In genomic region chr16:2719328-2720062, GRCh38 we compare ENCODE assay signal across 12 cellular contexts. TPM values are rescaled to one million over a fixed set of nuclear protein-coding genes. Genes with fewer than 3 reads are reported as not detected.
DNase-seq lines count a peak whose midpoint lies in the region; ATAC-seq and TF ChIP-seq lines count a peak whose summit lies in the region.
"Had no signal": no experiment of that assay in that cellular context is flagged by ENCODE, and none has a peak within 500 bp of the region (broad histone marks: within the 10 kb centered on the region; RNA-seq: fewer than 3 reads in every experiment).

No MANE protein-coding gene starts in this region.

- peaks cover 6% of the 10 kb centered on the region for H3K4me1 Mint-ChIP-seq in activated naive CD8-positive, alpha-beta T cell (ENCODE audit: low read depth)
- peaks cover 7% of the 10 kb centered on the region for H3K4me1 Mint-ChIP-seq in activated naive CD8-positive, alpha-beta T cell treated with anti-CD3 and anti-CD28 coated beads, Interleukin-2, amount 50 U/mL, for 24 hours
- H3K4me1 Mint-ChIP-seq in activated naive CD8-positive, alpha-beta T cell treated with anti-CD3 and anti-CD28 coated beads for 36 hours = peaks cover 7% of the 10 kb centered on the region

- no peaks in the 10 kb centered on the region for H3K9me3 Mint-ChIP-seq in activated naive CD8-positive, alpha-beta T cell (ENCODE audit: low read depth)
- no peaks in the 10 kb centered on the region for H3K9me3 Mint-ChIP-seq in activated naive CD8-positive, alpha-beta T cell treated with anti-CD3 and anti-CD28 coated beads, Interleukin-2, amount 50 U/mL, for 24 hours
- H3K9me3 Mint-ChIP-seq in activated naive CD8-positive, alpha-beta T cell treated with anti-CD3 and anti-CD28 coated beads for 36 hours = no peaks in the 10 kb centered on the region
- H3K9me3 Mint-ChIP-seq: activated T-helper 1 cell treated with anti-CD3 and anti-CD28 coated beads, Interleukin-12 subunit alpha, Interleukin-12 subunit beta, Interleukin-2, Interleukin-4 antibody, amounts not matched to agents 30 ng/mL and 10 ng/mL and 1 ng/mL, durations not matched to agents 14 hours and 24 hours and 36 hours had no signal

- H3K27me3 ChIP-seq in lower lobe of right lung (ENCODE audit: low read depth) (peaks cover 6% of the 10 kb centered on the region), upper lobe of right lung (no peaks in the 10 kb centered on the region)

- H3K36me3 Mint-ChIP-seq in activated naive CD8-positive, alpha-beta T cell = no peaks in the 10 kb centered on the region
- no peaks in the 10 kb centered on the region for H3K36me3 Mint-ChIP-seq in activated naive CD8-positive, alpha-beta T cell treated with anti-CD3 and anti-CD28 coated beads, Interleukin-2, amount 50 U/mL, for 24 hours (ENCODE audit: low read depth)
- no peaks in the 10 kb centered on the region for H3K36me3 Mint-ChIP-seq in activated naive CD8-positive, alpha-beta T cell treated with anti-CD3 and anti-CD28 coated beads for 36 hours

- H3K27ac Mint-ChIP-seq in activated naive CD8-positive, alpha-beta T cell = no peak overlapping the region
- H3K27ac Mint-ChIP-seq in activated naive CD8-positive, alpha-beta T cell treated with anti-CD3 and anti-CD28 coated beads, Interleukin-2, amount 50 U/mL, for 24 hours = no peak overlapping the region
- H3K27ac Mint-ChIP-seq in activated naive CD8-positive, alpha-beta T cell treated with anti-CD3 and anti-CD28 coated beads for 36 hours = no peak overlapping the region

- intact Hi-C loops in lower lobe of right lung (cut with DNase I) = no loop called here
- intact Hi-C loops in upper lobe of right lung (cut with DNase I) = no loop called here

- no peak for DNase-seq in activated naive CD8-positive, alpha-beta T cell treated with anti-CD3 and anti-CD28 coated beads, Interleukin-2, amount 50 U/mL, for 24 hours
- DNase-seq in activated naive CD8-positive, alpha-beta T cell treated with anti-CD3 and anti-CD28 coated beads for 36 hours = no peak
- peak; percentile 67 for DNase-seq in lower lobe of right lung
- DNase-seq in upper lobe of right lung = peak; percentile 77
- DNase-seq in NK-92 (lab: John Stamatoyannopoulos, UW; ENCODE audit: unreplicated experiment) = no peak
- DNase-seq: C1 segment of cervical spinal cord; effector CD4-positive, alpha-beta T cell; stimulated activated CD4-positive, alpha-beta T cell treated with anti-CD3 and anti-CD28 coated beads, Interleukin-12 subunit alpha, Interleukin-12 subunit beta, amount 100 ng/mL, for 4 hours had no signal

- no peak overlapping the region for H3K27ac ChIP-seq in lower lobe of right lung
- peak overlapping the region; percentile 4 for H3K27ac ChIP-seq in upper lobe of right lung

- H3K9me3 ChIP-seq in lower lobe of right lung (no peaks in the 10 kb centered on the region), upper lobe of right lung (no peaks in the 10 kb centered on the region)

- H3K4me3 Mint-ChIP-seq in activated naive CD8-positive, alpha-beta T cell = peak overlapping the region; percentile 10
- no peak overlapping the region for H3K4me3 Mint-ChIP-seq in activated naive CD8-positive, alpha-beta T cell treated with anti-CD3 and anti-CD28 coated beads, Interleukin-2, amount 50 U/mL, for 24 hours
- peak overlapping the region; percentile 50 for H3K4me3 Mint-ChIP-seq in activated naive CD8-positive, alpha-beta T cell treated with anti-CD3 and anti-CD28 coated beads for 36 hours

- H3K36me3 ChIP-seq in lower lobe of right lung = no peaks in the 10 kb centered on the region
- no peaks in the 10 kb centered on the region for H3K36me3 ChIP-seq in upper lobe of right lung

- peaks cover 29% of the 10 kb centered on the region for H3K4me1 ChIP-seq in lower lobe of right lung
- peaks cover 11% of the 10 kb centered on the region for H3K4me1 ChIP-seq in upper lobe of right lung

- TF ChIP-seq CTCF in lower lobe of right lung (IDR thresholded peaks at IDR 0.05) = no peak
- no peak for TF ChIP-seq CTCF in upper lobe of right lung (IDR thresholded peaks at IDR 0.05)

- ATAC-seq in activated naive CD8-positive, alpha-beta T cell treated with anti-CD3 and anti-CD28 coated beads, Interleukin-2, amount 50 U/mL, for 24 hours = no peak
- peak; percentile 19 to 23 for ATAC-seq in lower lobe of right lung
- ATAC-seq in upper lobe of right lung = peak; percentile 45
- ATAC-seq in HG03457 (IDR thresholded peaks at IDR 0.05; ENCODE audit: unreplicated experiment) = no peak
- no peak for ATAC-seq in GM21526 (IDR thresholded peaks at IDR 0.05; ENCODE audit: low FRiP score, unreplicated experiment)

- peaks cover 4% of the 10 kb centered on the region for H3K27me3 Mint-ChIP-seq in activated naive CD8-positive, alpha-beta T cell
- H3K27me3 Mint-ChIP-seq in activated naive CD8-positive, alpha-beta T cell treated with anti-CD3 and anti-CD28 coated beads, Interleukin-2, amount 50 U/mL, for 24 hours = peaks cover 8% of the 10 kb centered on the region
- peaks cover 9% of the 10 kb centered on the region for H3K27me3 Mint-ChIP-seq in activated naive CD8-positive, alpha-beta T cell treated with anti-CD3 and anti-CD28 coated beads for 36 hours

- H3K4me3 ChIP-seq in lower lobe of right lung (no peak overlapping the region), upper lobe of right lung (no peak overlapping the region)

RNA-seq across cellular contexts. Expression of gene PRSS27, which starts 0.5 kb away (rescaled TPM):
- 1 to 10 TPM; 1.9 to 2.0 TPM for total RNA-seq in activated naive CD8-positive, alpha-beta T cell treated with anti-CD3 and anti-CD28 coated beads for 36 hours
- total RNA-seq in lower lobe of right lung = 1.3 TPM
- 0.81 TPM for total RNA-seq in upper lobe of right lung

RNA-seq across cellular contexts. Expression of gene SRRM2, which starts 32.9 kb away (rescaled TPM):
- total RNA-seq in activated naive CD8-positive, alpha-beta T cell treated with anti-CD3 and anti-CD28 coated beads for 36 hours = 100 to 1,000 TPM; 460 to 507 TPM
- total RNA-seq in lower lobe of right lung (659 TPM), upper lobe of right lung (660 TPM)

RNA-seq across cellular contexts. Expression of gene KCTD5, which starts 37.2 kb away (rescaled TPM):
- total RNA-seq in activated naive CD8-positive, alpha-beta T cell treated with anti-CD3 and anti-CD28 coated beads for 36 hours = 10 to 100 TPM; 29.2 to 29.3 TPM
- total RNA-seq in lower lobe of right lung (24.8 TPM), upper lobe of right lung (23.8 TPM)

RNA-seq across cellular contexts. Expression of gene ELOB, which starts 57.6 kb away (rescaled TPM):
- total RNA-seq in activated naive CD8-positive, alpha-beta T cell treated with anti-CD3 and anti-CD28 coated beads for 36 hours = 100 to 1,000 TPM; 267 to 291 TPM
- 196 TPM for total RNA-seq in lower lobe of right lung
- 179 TPM for total RNA-seq in upper lobe of right lung

Comparison
In these comparisons a context has a peak if more than half of its experiments do, and no peak if none do; other contexts are left out.
1. ATAC-seq: peak in lower lobe of right lung (2 of 2) and upper lobe of right lung (single experiment); none in activated naive CD8-positive, alpha-beta T cell treated with anti-CD3 and anti-CD28 coated beads, Interleukin-2, amount 50 U/mL, for 24 hours (single experiment), HG03457 (single experiment) and GM21526 (single experiment).
2. DNase-seq: peak in lower lobe of right lung (single experiment) and upper lobe of right lung (single experiment); none in activated naive CD8-positive, alpha-beta T cell treated with anti-CD3 and anti-CD28 coated beads, Interleukin-2, amount 50 U/mL, for 24 hours (single experiment), activated naive CD8-positive, alpha-beta T cell treated with anti-CD3 and anti-CD28 coated beads for 36 hours (single experiment) and NK-92 (single experiment).